Comparison of ENCODE assay signal across 9 cellular contexts in genomic region chr9:81955625-81956024, GRCh38. TPM values are rescaled to one million over a fixed set of nuclear protein-coding genes. Genes with fewer than 3 reads are reported as not detected.
"Had no signal": no experiment of that assay in that cellular context is flagged by ENCODE, and none has a peak within 500 bp of the region (broad histone marks: within the 10 kb centered on the region; RNA-seq: fewer than 3 reads in every experiment).

No MANE protein-coding gene starts in this region.

- ATAC-seq: GM12878 had no signal

- DNase-seq: GDM1, GF-D8 had no signal

- H3K4me3 ChIP-seq: GM12878 had no signal

- FAIRE-seq: G401.6, GM12878, GM12891, GM12892, GM18507, GM19239 had no signal

RNA-seq across cellular contexts. Expression of gene SPATA31D3, which starts 12.3 kb away (rescaled TPM):
- total RNA-seq: G401, GM12878 had no signal
- polyA plus RNA-seq: GM12878 had no signal

RNA-seq across cellular contexts. Expression of gene SPATA31D4, which starts 27.4 kb away (rescaled TPM):
- total RNA-seq: G401, GM12878 had no signal
- polyA plus RNA-seq: GM12878 had no signal

RNA-seq across cellular contexts. Expression of gene SPATA31D1, which starts 32.9 kb away (rescaled TPM):
- total RNA-seq: G401 had no signal
